Comparison of ENCODE assay signal across 1 cellular context in the genomic region with DNA sequence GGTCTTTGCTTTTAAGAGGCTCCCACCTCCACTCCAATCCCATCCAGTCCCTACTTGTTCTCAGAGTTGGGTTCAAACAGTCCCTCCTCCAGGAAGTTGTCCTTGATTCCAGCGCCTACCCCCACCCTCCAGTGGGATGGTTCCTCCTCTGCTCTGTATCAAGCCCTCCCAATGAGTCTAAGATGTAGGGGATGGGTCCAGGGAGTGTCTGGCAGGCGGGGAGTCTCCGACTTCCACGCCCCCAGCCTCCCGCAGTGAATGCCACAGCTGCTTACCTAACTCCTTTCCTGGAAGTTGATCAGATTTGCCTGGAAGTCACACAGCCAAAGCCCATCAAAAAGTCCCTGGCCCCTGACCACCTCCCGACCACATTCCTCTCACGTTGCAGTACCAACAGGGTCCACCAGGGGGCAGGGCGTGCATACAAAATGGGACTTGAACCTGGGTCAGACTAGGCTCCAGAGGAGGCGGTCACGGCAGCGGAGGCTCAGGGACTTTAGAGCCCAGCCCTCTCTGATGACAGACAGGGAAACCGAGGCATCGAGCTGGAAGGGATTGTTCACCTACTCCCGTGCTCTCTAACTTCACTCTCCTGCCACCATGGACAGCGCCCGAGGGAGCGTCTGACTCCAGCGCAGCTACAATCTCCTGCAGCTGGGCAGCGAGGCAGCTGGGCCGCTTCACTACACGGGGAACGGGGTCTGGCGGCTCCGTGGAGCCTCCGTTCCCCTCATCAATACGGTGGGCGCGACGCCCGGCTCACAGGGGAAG.
TF ChIP-seq lines count a peak whose summit lies in the region.

No MANE protein-coding gene starts in this region.

TF ChIP-seq in HepG2, 621 proteins besides CTCF, POLR2A, EP300 and RAD21 (continued from another document and continues in another):
- TF ChIP-seq, protein P1, sequence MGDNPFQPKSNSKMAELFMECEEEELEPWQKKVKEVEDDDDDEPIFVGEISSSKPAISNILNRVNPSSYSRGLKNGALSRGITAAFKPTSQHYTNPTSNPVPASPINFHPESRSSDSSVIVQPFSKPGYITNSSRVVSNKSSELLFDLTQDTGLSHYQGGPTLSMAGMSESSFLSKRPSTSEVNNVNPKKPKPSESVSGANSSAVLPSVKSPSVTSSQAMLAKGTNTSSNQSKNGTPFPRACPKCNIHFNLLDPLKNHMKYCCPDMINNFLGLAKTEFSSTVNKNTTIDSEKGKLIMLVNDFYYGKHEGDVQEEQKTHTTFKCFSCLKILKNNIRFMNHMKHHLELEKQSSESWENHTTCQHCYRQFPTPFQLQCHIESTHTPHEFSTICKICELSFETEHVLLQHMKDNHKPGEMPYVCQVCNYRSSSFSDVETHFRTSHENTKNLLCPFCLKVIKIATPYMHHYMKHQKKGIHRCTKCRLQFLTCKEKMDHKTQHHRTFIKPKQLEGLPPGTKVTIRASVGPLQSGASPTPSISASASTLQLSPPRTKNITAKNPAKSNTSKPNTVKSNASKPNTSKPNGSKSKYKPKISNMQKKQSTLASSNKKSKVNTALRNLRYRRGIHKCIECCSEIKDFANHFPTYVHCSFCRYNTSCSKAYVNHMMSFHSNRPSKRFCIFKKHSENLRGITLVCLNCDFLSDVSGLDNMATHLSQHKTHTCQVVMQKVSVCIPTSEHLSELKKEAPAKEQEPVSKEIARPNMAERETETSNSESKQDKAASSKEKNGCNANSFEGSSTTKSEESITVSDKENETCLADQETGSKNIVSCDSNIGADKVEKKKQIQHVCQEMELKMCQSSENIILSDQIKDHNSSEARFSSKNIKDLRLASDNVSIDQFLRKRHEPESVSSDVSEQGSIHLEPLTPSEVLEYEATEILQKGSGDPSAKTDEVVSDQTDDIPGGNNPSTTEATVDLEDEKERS (CRISPR knock-in tag; IDR thresholded peaks at IDR 0.05), result no peak; the same call in 1 of the 2 replicates
- TF ChIP-seq AGO1 (IDR thresholded peaks at IDR 0.05; ENCODE audit: low read depth, low read length, poor library complexity, severe bottlenecking) (no peak), KMT2A (CRISPR knock-in tag; IDR thresholded peaks at IDR 0.05) (no peak; the same call in 1 of the 2 replicates), ZNF761 (CRISPR knock-in tag; conservative IDR thresholded peaks at IDR 0.05) (no peak; the same call in 1 of the 2 replicates), SKI (IDR thresholded peaks at IDR 0.05; ENCODE audit: partially characterized antibody) (peak; percentile 50), ZNF12 (CRISPR knock-in tag; IDR thresholded peaks at IDR 0.05) (no peak), ZNF605 (CRISPR knock-in tag; IDR thresholded peaks at IDR 0.05) (no peak; the same call in 1 of the 2 replicates), ZNF737 (CRISPR knock-in tag; IDR thresholded peaks at IDR 0.05; ENCODE audit: borderline replicate concordance) (no peak), ZNF564 (CRISPR knock-in tag; IDR thresholded peaks at IDR 0.05) (no peak), ZNF317 (CRISPR knock-in tag; IDR thresholded peaks at IDR 0.05) (peak; percentile 57; the same call in 1 of the 2 replicates), ZNF263 (CRISPR knock-in tag; IDR thresholded peaks at IDR 0.05) (0 out of 2 replicates have a peak, but pooled peaks have one; percentile 39), KMT2B (CRISPR knock-in tag; IDR thresholded peaks at IDR 0.05) (peak; percentile 58; the same call in 1 of the 2 replicates), ZNF841 (CRISPR knock-in tag; IDR thresholded peaks at IDR 0.05; ENCODE audit: borderline replicate concordance) (no peak), ZNF224 (CRISPR knock-in tag; IDR thresholded peaks at IDR 0.05) (no peak), DPF2 (CRISPR knock-in tag; IDR thresholded peaks at IDR 0.05; ENCODE audit: borderline replicate concordance, low read depth) (no peak), ZBTB43 (CRISPR knock-in tag; conservative IDR thresholded peaks at IDR 0.05) (0 out of 2 replicates have a peak, but pooled peaks have one; percentile 28), BCL6 (CRISPR knock-in tag; IDR thresholded peaks at IDR 0.05) (peak; percentile 86), ZNF124 (CRISPR knock-in tag; IDR thresholded peaks at IDR 0.05) (peak; percentile 55; the same call in 1 of the 2 replicates), JUND (CRISPR knock-in tag; IDR thresholded peaks at IDR 0.05) (peak; percentile 24; the same call in 1 of the 2 replicates), ZKSCAN1 (IDR thresholded peaks at IDR 0.05; ENCODE audit: low read length) (no peak), ZBTB49 (CRISPR knock-in tag; IDR thresholded peaks at IDR 0.05; ENCODE audit: borderline replicate concordance) (peak; percentile 6; the same call in 1 of the 2 replicates), ZFYVE20 (CRISPR knock-in tag; IDR thresholded peaks at IDR 0.05; ENCODE audit: borderline replicate concordance, low read depth) (peak; percentile 81; the same call in 1 of the 2 replicates), DR1 (CRISPR knock-in tag; IDR thresholded peaks at IDR 0.05) (no peak), ZSCAN20 (CRISPR knock-in tag; IDR thresholded peaks at IDR 0.05; ENCODE audit: borderline replicate concordance) (no peak), ZNF441 (CRISPR knock-in tag; IDR thresholded peaks at IDR 0.05; ENCODE audit: borderline replicate concordance) (0 out of 2 replicates have a peak, but pooled peaks have one; percentile 20), XBP1 (CRISPR knock-in tag; IDR thresholded peaks at IDR 0.05) (no peak), NR2F2 (IDR thresholded peaks at IDR 0.05; ENCODE audit: borderline replicate concordance, low read depth) (no peak), TEAD2 (CRISPR knock-in tag; IDR thresholded peaks at IDR 0.05) (no peak), THYN1 (CRISPR knock-in tag; IDR thresholded peaks at IDR 0.05; ENCODE audit: borderline replicate concordance, low read depth) (no peak), ZNF225 (CRISPR knock-in tag; IDR thresholded peaks at IDR 0.05) (no peak), ZKSCAN5 (CRISPR knock-in tag; IDR thresholded peaks at IDR 0.05) (no peak), ZNF281 (CRISPR knock-in tag; IDR thresholded peaks at IDR 0.05; ENCODE audit: borderline replicate concordance) (peak; percentile 30), PCBP2 (optimal IDR thresholded peaks at IDR 0.05; ENCODE audit: low read depth, low read length, poor library complexity, severe bottlenecking) (no peak), PRMT3 (CRISPR knock-in tag; IDR thresholded peaks at IDR 0.05; ENCODE audit: borderline replicate concordance, low read depth) (no peak; the same call in 1 of the 2 replicates), ZNF678 (CRISPR knock-in tag; IDR thresholded peaks at IDR 0.05) (no peak)
- TF ChIP-seq, protein P2, sequence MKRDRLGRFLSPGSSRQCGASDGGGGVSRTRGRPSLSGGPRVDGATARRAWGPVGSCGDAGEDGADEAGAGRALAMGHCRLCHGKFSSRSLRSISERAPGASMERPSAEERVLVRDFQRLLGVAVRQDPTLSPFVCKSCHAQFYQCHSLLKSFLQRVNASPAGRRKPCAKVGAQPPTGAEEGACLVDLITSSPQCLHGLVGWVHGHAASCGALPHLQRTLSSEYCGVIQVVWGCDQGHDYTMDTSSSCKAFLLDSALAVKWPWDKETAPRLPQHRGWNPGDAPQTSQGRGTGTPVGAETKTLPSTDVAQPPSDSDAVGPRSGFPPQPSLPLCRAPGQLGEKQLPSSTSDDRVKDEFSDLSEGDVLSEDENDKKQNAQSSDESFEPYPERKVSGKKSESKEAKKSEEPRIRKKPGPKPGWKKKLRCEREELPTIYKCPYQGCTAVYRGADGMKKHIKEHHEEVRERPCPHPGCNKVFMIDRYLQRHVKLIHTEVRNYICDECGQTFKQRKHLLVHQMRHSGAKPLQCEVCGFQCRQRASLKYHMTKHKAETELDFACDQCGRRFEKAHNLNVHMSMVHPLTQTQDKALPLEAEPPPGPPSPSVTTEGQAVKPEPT (CRISPR knock-in tag; IDR thresholded peaks at IDR 0.05; ENCODE audit: low read depth), result no peak
- TF ChIP-seq, protein P3, sequence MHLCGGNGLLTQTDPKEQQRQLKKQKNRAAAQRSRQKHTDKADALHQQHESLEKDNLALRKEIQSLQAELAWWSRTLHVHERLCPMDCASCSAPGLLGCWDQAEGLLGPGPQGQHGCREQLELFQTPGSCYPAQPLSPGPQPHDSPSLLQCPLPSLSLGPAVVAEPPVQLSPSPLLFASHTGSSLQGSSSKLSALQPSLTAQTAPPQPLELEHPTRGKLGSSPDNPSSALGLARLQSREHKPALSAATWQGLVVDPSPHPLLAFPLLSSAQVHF (CRISPR knock-in tag; IDR thresholded peaks at IDR 0.05), result 0 out of 2 replicates have a peak, but pooled peaks have one; percentile 66
- TF ChIP-seq, protein P4, sequence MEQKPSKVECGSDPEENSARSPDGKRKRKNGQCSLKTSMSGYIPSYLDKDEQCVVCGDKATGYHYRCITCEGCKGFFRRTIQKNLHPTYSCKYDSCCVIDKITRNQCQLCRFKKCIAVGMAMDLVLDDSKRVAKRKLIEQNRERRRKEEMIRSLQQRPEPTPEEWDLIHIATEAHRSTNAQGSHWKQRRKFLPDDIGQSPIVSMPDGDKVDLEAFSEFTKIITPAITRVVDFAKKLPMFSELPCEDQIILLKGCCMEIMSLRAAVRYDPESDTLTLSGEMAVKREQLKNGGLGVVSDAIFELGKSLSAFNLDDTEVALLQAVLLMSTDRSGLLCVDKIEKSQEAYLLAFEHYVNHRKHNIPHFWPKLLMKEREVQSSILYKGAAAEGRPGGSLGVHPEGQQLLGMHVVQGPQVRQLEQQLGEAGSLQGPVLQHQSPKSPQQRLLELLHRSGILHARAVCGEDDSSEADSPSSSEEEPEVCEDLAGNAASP (CRISPR knock-in tag; IDR thresholded peaks at IDR 0.05; ENCODE audit: borderline replicate concordance), result peak; percentile 70; the same call in 1 of the 2 replicates
- TF ChIP-seq, protein P5, sequence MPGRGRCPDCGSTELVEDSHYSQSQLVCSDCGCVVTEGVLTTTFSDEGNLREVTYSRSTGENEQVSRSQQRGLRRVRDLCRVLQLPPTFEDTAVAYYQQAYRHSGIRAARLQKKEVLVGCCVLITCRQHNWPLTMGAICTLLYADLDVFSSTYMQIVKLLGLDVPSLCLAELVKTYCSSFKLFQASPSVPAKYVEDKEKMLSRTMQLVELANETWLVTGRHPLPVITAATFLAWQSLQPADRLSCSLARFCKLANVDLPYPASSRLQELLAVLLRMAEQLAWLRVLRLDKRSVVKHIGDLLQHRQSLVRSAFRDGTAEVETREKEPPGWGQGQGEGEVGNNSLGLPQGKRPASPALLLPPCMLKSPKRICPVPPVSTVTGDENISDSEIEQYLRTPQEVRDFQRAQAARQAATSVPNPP (CRISPR knock-in tag; IDR thresholded peaks at IDR 0.05), result no peak
